In the genomic region with DNA sequence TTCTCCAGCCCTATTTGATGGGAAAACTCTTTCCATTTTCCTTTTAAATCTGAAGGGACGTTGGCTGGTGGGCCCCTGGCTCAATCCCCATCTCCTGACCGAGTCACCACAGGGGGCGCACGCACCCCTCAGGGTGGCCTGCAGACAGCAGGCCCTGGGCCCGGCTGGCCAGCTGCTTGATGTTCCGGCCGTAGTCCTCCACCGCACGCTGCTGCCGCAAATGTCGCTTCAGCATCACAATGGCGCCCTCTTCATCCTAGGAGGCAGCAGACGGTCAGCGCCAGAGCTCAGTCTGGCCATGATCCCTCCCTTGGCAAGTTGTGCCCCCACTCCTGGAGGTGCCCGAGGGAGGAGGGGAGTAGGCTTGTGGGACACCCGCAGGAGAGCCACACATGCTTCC, we compare ENCODE assay signal across 17 cellular contexts.
A peak's percentile ranks its signal among the peaks of the same experiment; 100 is the strongest.
DNase-seq lines count a peak whose midpoint lies in the region; ATAC-seq and TF ChIP-seq lines count a peak whose summit lies in the region.
"Had no signal": no experiment of that assay in that cellular context is flagged by ENCODE, and none has a peak within 500 bp of the region (broad histone marks: within the 10 kb centered on the region; RNA-seq: fewer than 3 reads in every experiment).

No MANE protein-coding gene starts in this region.

- no peak overlapping the region for H3K4me3 ChIP-seq in sigmoid colon
- H3K4me3 ChIP-seq: BLaER1, GM23338 had no signal

- no peak overlapping the region for H3K27ac Mint-ChIP-seq in activated naive CD4-positive, alpha-beta T cell treated with anti-CD3 and anti-CD28 coated beads, Interleukin-2, amount 50 U/mL, for 72 hours
- H3K27ac Mint-ChIP-seq: CD14-positive monocyte, GM23338, IgD-negative memory B cell had no signal

- 95 to 96% methylated on average over 16 of the region's 16 CpGs for WGBS in sigmoid colon, 2 donors

- H3K27ac ChIP-seq in sigmoid colon, result no peak overlapping the region
- H3K27ac ChIP-seq: BLaER1 had no signal

- TF ChIP-seq POLR2A in sigmoid colon (IDR thresholded peaks at IDR 0.05), result no peak

- intact Hi-C loops in Right ventricle myocardium superior (cut with DNase I) (no loop called here), cardiac septum (cut with DNase I) (no loop called here), sigmoid colon (cut with DNase I) (no loop called here)

- H3K36me3 ChIP-seq in sigmoid colon, result no peaks in the 10 kb centered on the region
- H3K36me3 ChIP-seq: BLaER1 had no signal

- TF ChIP-seq CTCF in sigmoid colon (IDR thresholded peaks at IDR 0.05), result no peak

- H3K27me3 ChIP-seq in sigmoid colon, result no peaks in the 10 kb centered on the region
- H3K27me3 ChIP-seq: BLaER1 had no signal

- H3K36me3 Mint-ChIP-seq in activated naive CD4-positive, alpha-beta T cell treated with anti-CD3 and anti-CD28 coated beads, Interleukin-2, amount 50 U/mL, for 72 hours, result no peaks in the 10 kb centered on the region
- H3K36me3 Mint-ChIP-seq: CD14-positive monocyte; CD4-positive, alpha-beta memory T cell; IgD-negative memory B cell had no signal

- ATAC-seq in Right ventricle myocardium superior (ENCODE audit: poor library complexity) (no peak), GM21825 (IDR thresholded peaks at IDR 0.05; ENCODE audit: unreplicated experiment) (no peak)
- no peak for ATAC-seq in activated naive CD4-positive, alpha-beta T cell treated with anti-CD3 and anti-CD28 coated beads, Interleukin-2, amount 50 U/mL, for 72 hours
- ATAC-seq in activated CD4-positive, CD25-positive, alpha-beta regulatory T cell treated with anti-CD3 and anti-CD28 coated beads, Interleukin-2, amount 50 U/mL, for 24 hours, result no peak
- ATAC-seq: GM23338, HCT116, HepG2 had no signal

- peaks cover 0 to 9% (median 5%) of the 10 kb centered on the region in 4 donors for H3K4me1 ChIP-seq in sigmoid colon

- TF ChIP-seq EP300 in sigmoid colon (IDR thresholded peaks at IDR 0.05), result no peak

- peak; percentile 32 for DNase-seq in Right ventricle myocardium superior
- no peak for DNase-seq in cardiac septum (ENCODE audit: low spot score)
- peak; percentile 37 for DNase-seq in cerebellar cortex (ENCODE audit: low spot score)
- peak; percentile 55 for DNase-seq in sigmoid colon
- DNase-seq in activated naive CD4-positive, alpha-beta T cell treated with anti-CD3 and anti-CD28 coated beads, Interleukin-2, amount 50 U/mL, for 72 hours (ENCODE audit: low spot score in 2 of 2), result no peak
- DNase-seq: 8988T; CD4-positive, alpha-beta memory T cell; DMS79 treated with DMSO at 0.1 percent for 48 hours; H7 had no signal

- H3K9me3 Mint-ChIP-seq in activated naive CD4-positive, alpha-beta T cell treated with anti-CD3 and anti-CD28 coated beads, Interleukin-2, amount 50 U/mL, for 72 hours, result no peaks in the 10 kb centered on the region
- H3K9me3 Mint-ChIP-seq: CD4-positive, alpha-beta memory T cell; IgD-negative memory B cell had no signal

- H3K9me3 ChIP-seq in sigmoid colon, result no peaks in the 10 kb centered on the region

Comparison
In these comparisons a context has a peak if more than half of its experiments do, and no peak if none do; other contexts are left out.
1. DNase-seq: peak in Right ventricle myocardium superior (single experiment), cerebellar cortex (single experiment) and sigmoid colon (single experiment); none in cardiac septum (single experiment) and activated naive CD4-positive, alpha-beta T cell treated with anti-CD3 and anti-CD28 coated beads, Interleukin-2, amount 50 U/mL, for 72 hours (0 of 2).